8 cellular contexts compared by ENCODE assay signal in genomic region chr11:116928102-116928777, GRCh38.
DNase-seq lines count a peak whose midpoint lies in the region; ATAC-seq and TF ChIP-seq lines count a peak whose summit lies in the region.

No MANE protein-coding gene starts in this region.

- TF ChIP-seq CTCF in natural killer cell (IDR thresholded peaks at IDR 0.05) (no peak), heart left ventricle (IDR thresholded peaks at IDR 0.05) (no peak)

- peak overlapping the region in 4 of 12 donors; percentile 21 to 82 (median 56) for H3K27ac ChIP-seq in heart left ventricle

- peaks cover 0 to 30% (median 18%) of the 10 kb centered on the region in 9 donors for H3K36me3 ChIP-seq in heart left ventricle

- peaks cover 71 to 77% of the 10 kb centered on the region in 2 donors for H3K4me1 Mint-ChIP-seq in natural killer cell

- H3K27me3 ChIP-seq in heart left ventricle: no peaks in the 10 kb centered on the region

- H3K27ac Mint-ChIP-seq in natural killer cell: peak overlapping the region; percentile 85 to 91

- peak overlapping the region; percentile 84 for H3K4me3 Mint-ChIP-seq in natural killer cell

- ATAC-seq in GM18909 (IDR thresholded peaks at IDR 0.05; ENCODE audit: poor library complexity, unreplicated experiment) (peak; percentile 75), HG02759 (IDR thresholded peaks at IDR 0.05; ENCODE audit: unreplicated experiment) (peak; percentile 78), natural killer cell (peak; percentile 29 to 50 (median 40)), heart left ventricle (no peak)

- TF ChIP-seq POLR2A in heart left ventricle (IDR thresholded peaks at IDR 0.05): no peak

- WGBS in heart left ventricle, 4 donors: 84 to 97% (median 88%) methylated on average over 1 of the region's 1 CpG

- no peaks in the 10 kb centered on the region for H3K9me3 Mint-ChIP-seq in natural killer cell

- intact Hi-C loops in natural killer cell (cut with micrococcal nuclease): loop anchor here (2.0 kb wide), 1 partner anchor 25 kb away; no protein-coding TSS in a partner anchor
- intact Hi-C loops in heart left ventricle (cut with DNase I): loop anchor here in 1 of 10 donors (5.0 kb wide), 1 partner anchor 169 kb away; the partner anchor contains the start of gene SIK3

- H3K27me3 Mint-ChIP-seq in natural killer cell (ENCODE audit: low read depth in 2 of 2): no peaks in the 10 kb centered on the region

- no peaks in the 10 kb centered on the region for H3K36me3 Mint-ChIP-seq in natural killer cell

- peak; percentile 66 to 77 for DNase-seq in NOMO-1 (lab: John Stamatoyannopoulos, UW; ENCODE audit: unreplicated experiment in 2 of 2)
- no peak for DNase-seq in natural killer cell
- DNase-seq in DMS53 (lab: John Stamatoyannopoulos, UW): no peak
- no peak for DNase-seq in NCI-H524 (lab: John Stamatoyannopoulos, UW)
- no peak for DNase-seq in NCI-H2227 treated with DMSO at 0.1 percent for 48 hours (lab: John Stamatoyannopoulos, UW)
- DNase-seq in heart left ventricle: no peak

- H3K4me3 ChIP-seq in heart left ventricle: no peak overlapping the region

- peaks cover 12 to 87% (median 49%) of the 10 kb centered on the region in 12 donors for H3K4me1 ChIP-seq in heart left ventricle

- H3K9me3 ChIP-seq in heart left ventricle: no peaks in the 10 kb centered on the region

Comparison
In these comparisons a context has a peak if more than half of its experiments do, and no peak if none do; other contexts are left out.
1. ATAC-seq: peak in GM18909 (single experiment), HG02759 (single experiment) and natural killer cell (3 of 3); none in heart left ventricle (0 of 4).
2. DNase-seq: peak in NOMO-1 (2 of 2); none in natural killer cell (single experiment), DMS53 (single experiment), NCI-H524 (0 of 2), NCI-H2227 treated with DMSO at 0.1 percent for 48 hours (single experiment) and heart left ventricle (0 of 5).